Comparison of ENCODE assay signal across 8 cellular contexts in genomic region chr21:26715878-26716506, GRCh38.
DNase-seq lines count a peak whose midpoint lies in the region; ATAC-seq and TF ChIP-seq lines count a peak whose summit lies in the region.

No MANE protein-coding gene starts in this region.

- peaks cover 5% of the 10 kb centered on the region for H3K36me3 Mint-ChIP-seq in Caco-2 (ENCODE audit: insufficient read depth, unreplicated experiment)

- peak; percentile 37 to 43 for DNase-seq in Caco-2
- peak; percentile 7 for DNase-seq in NCI-H2196 treated with DMSO at 0.1 percent for 48 hours (lab: John Stamatoyannopoulos, UW; ENCODE audit: unreplicated experiment)
- peak; percentile 75 for DNase-seq in astrocyte of the hippocampus (ENCODE audit: low read depth, low spot score)
- peak in 35 of 51 donors; percentile 1 to 66 (median 15) for DNase-seq in hypothalamus (lab: John Stamatoyannopoulos, UW)

- H3K27me3 ChIP-seq in Caco-2 (replicated peaks; ENCODE audit: control insufficient read depth, insufficient read depth, low read length) (no peaks in the 10 kb centered on the region), skeletal muscle satellite cell (ENCODE audit: control insufficient read depth, insufficient read depth, low read length) (no peaks in the 10 kb centered on the region)

- BruUV-seq in Caco-2 (replicated peaks; lab: Mats Ljungman, UMichigan), result no TSS peak

- intact Hi-C loops in Caco-2 (cut with micrococcal nuclease; ENCODE audit: unreplicated experiment), result loop anchor here (2.0 to 10.0 kb wide), 4 partner anchors 37 to 1109 kb away; partner anchors contain the start of genes APP and MRPL39

- peak overlapping the region; percentile 35 for H3K4me2 ChIP-seq in skeletal muscle satellite cell (ENCODE audit: low read length)

- peak overlapping the region; percentile 44 for H3K27ac Mint-ChIP-seq in Caco-2 (ENCODE audit: unreplicated experiment)

- peak; percentile 76 for ATAC-seq in GM21723 (IDR thresholded peaks at IDR 0.05; ENCODE audit: unreplicated experiment)
- no peak for ATAC-seq in GM21423 (IDR thresholded peaks at IDR 0.05; ENCODE audit: unreplicated experiment)
- no peak for ATAC-seq in GM18519 (IDR thresholded peaks at IDR 0.05; ENCODE audit: low FRiP score, unreplicated experiment)

- peaks cover 5% of the 10 kb centered on the region; the same call in 1 of the 2 replicates for H3K4me1 ChIP-seq in Caco-2
- peaks cover 4% of the 10 kb centered on the region for H3K4me1 ChIP-seq in skeletal muscle satellite cell (ENCODE audit: control insufficient read depth, insufficient read depth, low read length)

- H3K4me3 ChIP-seq in Caco-2 (ENCODE audit: low read depth, low read length), result no peak overlapping the region
- no peak overlapping the region for H3K4me3 ChIP-seq in skeletal muscle satellite cell (ENCODE audit: low read length)

- CTCF ChIA-PET in Caco-2 (lab: Charles Lee), result no interaction called here

- H3K27me3 Mint-ChIP-seq in Caco-2 (ENCODE audit: insufficient read depth, unreplicated experiment), result no peaks in the 10 kb centered on the region

- H3K9ac ChIP-seq in skeletal muscle satellite cell (ENCODE audit: low read depth, low read length), result no peak overlapping the region

- no peak overlapping the region for H3K4me3 Mint-ChIP-seq in Caco-2 (ENCODE audit: unreplicated experiment)

- POLR2A ChIA-PET in Caco-2 (lab: Charles Lee), result no interaction called here

- H3K9me3 ChIP-seq in Caco-2, result no peaks in the 10 kb centered on the region
- no peaks in the 10 kb centered on the region for H3K9me3 ChIP-seq in skeletal muscle satellite cell (replicated peaks; ENCODE audit: low read length)

- H3K9me3 Mint-ChIP-seq in Caco-2 (ENCODE audit: unreplicated experiment), result peaks cover 11% of the 10 kb centered on the region

- peaks cover 15% of the 10 kb centered on the region for H3K4me1 Mint-ChIP-seq in Caco-2 (ENCODE audit: low read depth, unreplicated experiment)

- H3K36me3 ChIP-seq in Caco-2 (ENCODE audit: control insufficient read depth, insufficient read depth, low read length) (no peaks in the 10 kb centered on the region), skeletal muscle satellite cell (ENCODE audit: insufficient read depth, low read length) (no peaks in the 10 kb centered on the region)

- peak; percentile 52 to 56 for TF ChIP-seq CTCF in Caco-2 (IDR thresholded peaks at IDR 0.05; ENCODE audit: insufficient read depth in 1 of 2, low read depth in 1 of 2, low read length in 1 of 2, severe bottlenecking in 1 of 2, unreplicated experiment in 1 of 2)

Comparison
In these comparisons a context has a peak if more than half of its experiments do, and no peak if none do; other contexts are left out.
1. DNase-seq: peak in every context shown above with its lines; median percentile 75 in astrocyte of the hippocampus; 40 in Caco-2; 15 in hypothalamus; 7 in NCI-H2196 treated with DMSO at 0.1 percent for 48 hours.